ENCODE assay signal across 21 cellular contexts in genomic region chrX:17154001-17154400, GRCh38.
"Had no signal": no experiment of that assay in that cellular context is flagged by ENCODE, and none has a peak within 500 bp of the region (broad histone marks: within the 10 kb centered on the region; RNA-seq: fewer than 3 reads in every experiment).

No MANE protein-coding gene starts in this region.

- H3K4me3 ChIP-seq: lower lobe of right lung, sigmoid colon, thoracic aorta had no signal

- DNase-seq: activated CD4-positive, alpha-beta memory T cell treated with anti-CD3 and anti-CD28 coated beads for 36 hours; activated CD4-positive, alpha-beta T cell treated with anti-CD3 and anti-CD28 coated beads for 4 hours; activated CD4-positive, CD25-positive, alpha-beta regulatory T cell; activated naive CD4-positive, alpha-beta T cell treated with Interleukin-2 at 50 U/mL for 16 hours; activated naive CD8-positive, alpha-beta T cell treated with anti-CD3 and anti-CD28 coated beads, Interleukin-2, amount 10 ng/mL, durations not matched to agents 7 days and 5 days; activated T-cell treated with anti-CD3 and anti-CD28 coated beads, Interleukin-2, amount 50 U/mL, for 48 hours; amygdala; brain microvascular endothelial cell; central memory CD4-positive, alpha-beta T cell; effector memory CD4-positive, alpha-beta T cell; lower lobe of right lung; naive B cell; retina; sigmoid colon; stimulated activated CD4-positive, alpha-beta T cell treated with anti-CD3 and anti-CD28 coated beads, Interleukin-2, amount 100 ng/mL, for 48 hours; stimulated activated CD8-positive, alpha-beta memory T cell treated with anti-CD3 and anti-CD28 coated beads, Interleukin-4, amount 100 ng/mL, for 48 hours; stimulated activated naive B cell treated with anti-CD40 and anti-IgM and Interleukin-4, amounts not matched to agents 10 μg/mL and 1 μg/mL and 100 μg/mL, for 72 hours; T-helper 1 cell had no signal

- H3K27me3 ChIP-seq: brain microvascular endothelial cell, sigmoid colon had no signal

- ATAC-seq: esophagus mucosa; left lobe of liver; lower lobe of right lung; stimulated activated naive B cell treated with anti-CD40 and anti-IgM and Interleukin-4, amounts not matched to agents 10 μg/mL and 1 μg/mL and 100 μg/mL, for 72 hours had no signal

- H3K36me3 ChIP-seq: brain microvascular endothelial cell, lower lobe of right lung, sigmoid colon, thoracic aorta had no signal

- H3K27ac ChIP-seq: brain microvascular endothelial cell, lower lobe of right lung, sigmoid colon, thoracic aorta had no signal

- H3K9me3 ChIP-seq: lower lobe of right lung, sigmoid colon, thoracic aorta had no signal

- H3K4me1 ChIP-seq: lower lobe of right lung had no signal
